In the genomic region with DNA sequence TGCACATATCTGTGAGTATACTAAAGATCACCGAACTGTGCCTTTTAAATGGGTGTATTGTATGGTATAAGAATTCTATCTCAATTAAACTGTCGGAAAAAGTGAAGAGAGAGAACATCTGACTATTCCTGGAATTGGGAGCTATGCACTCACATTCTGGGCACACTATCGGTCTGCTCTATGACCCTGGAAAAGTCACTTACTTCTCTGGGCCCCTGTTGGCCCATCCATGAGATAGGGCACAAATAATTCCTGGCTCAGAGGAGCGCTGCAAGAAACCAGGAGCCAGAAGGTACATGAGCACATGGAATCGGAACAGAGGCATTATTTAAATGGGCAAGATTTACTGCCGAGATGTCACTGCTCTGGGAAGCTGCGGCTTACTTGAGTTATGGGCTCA, we compare ENCODE assay signal across 5 cellular contexts.
"Had no signal": no experiment of that assay in that cellular context is flagged by ENCODE, and none has a peak within 500 bp of the region (broad histone marks: within the 10 kb centered on the region; RNA-seq: fewer than 3 reads in every experiment).

No MANE protein-coding gene starts in this region.

- DNase-seq: H9, HCEC 1CT, IMR-90 had no signal

- H3K4me3 ChIP-seq: GM23338, K562 had no signal
